Comparison of ENCODE assay signal across 1 cellular context in the genomic region with DNA sequence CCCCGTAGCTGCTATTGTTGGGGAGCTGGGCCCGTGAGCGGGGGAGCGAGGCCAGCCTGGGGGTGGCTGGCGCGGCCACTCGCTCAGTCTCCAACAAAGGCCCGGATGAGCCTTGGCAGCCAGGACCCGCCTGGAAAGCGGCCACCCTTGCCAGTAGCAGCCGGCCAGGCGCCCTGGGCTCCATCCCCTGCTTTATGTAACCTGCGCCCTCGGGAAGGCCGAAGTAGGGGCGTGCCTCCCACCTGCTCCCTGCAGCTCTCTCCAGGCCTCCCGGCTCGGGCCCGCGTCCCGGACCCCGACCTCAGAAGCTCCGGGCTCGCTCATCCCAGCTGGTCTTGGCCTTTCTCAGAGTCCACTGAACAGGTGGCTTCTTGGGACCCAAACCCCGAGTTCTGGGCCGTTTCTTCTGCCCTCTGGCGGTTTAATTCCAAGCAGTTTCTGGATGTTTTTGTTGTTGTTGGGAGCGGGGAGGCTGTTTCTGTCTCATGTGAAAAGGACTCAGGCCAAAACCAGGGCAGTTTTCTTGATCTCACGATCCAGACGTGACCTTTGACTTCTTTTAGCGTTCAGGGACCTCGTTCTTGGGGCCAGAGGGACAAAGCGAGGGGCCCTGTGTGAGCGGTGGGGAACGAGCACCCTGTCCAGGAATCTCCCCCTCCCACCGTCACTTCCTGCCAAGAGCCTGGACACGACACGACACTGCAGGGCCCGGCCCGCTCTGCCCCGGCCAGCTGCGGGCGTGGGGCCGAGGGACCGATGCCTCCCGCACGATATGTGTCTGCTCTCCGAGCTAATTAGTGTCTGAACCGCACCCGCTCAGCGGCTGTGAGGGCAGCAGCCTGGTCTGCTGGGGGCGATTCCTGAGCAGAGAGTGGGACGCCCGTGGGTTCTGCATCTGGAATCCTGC.
TF ChIP-seq lines count a peak whose summit lies in the region.

No MANE protein-coding gene starts in this region.

TF ChIP-seq in HEK293, 187 proteins besides CTCF, POLR2A, EP300 and RAD21 (continued from another document):
- TF ChIP-seq, protein P1, sequence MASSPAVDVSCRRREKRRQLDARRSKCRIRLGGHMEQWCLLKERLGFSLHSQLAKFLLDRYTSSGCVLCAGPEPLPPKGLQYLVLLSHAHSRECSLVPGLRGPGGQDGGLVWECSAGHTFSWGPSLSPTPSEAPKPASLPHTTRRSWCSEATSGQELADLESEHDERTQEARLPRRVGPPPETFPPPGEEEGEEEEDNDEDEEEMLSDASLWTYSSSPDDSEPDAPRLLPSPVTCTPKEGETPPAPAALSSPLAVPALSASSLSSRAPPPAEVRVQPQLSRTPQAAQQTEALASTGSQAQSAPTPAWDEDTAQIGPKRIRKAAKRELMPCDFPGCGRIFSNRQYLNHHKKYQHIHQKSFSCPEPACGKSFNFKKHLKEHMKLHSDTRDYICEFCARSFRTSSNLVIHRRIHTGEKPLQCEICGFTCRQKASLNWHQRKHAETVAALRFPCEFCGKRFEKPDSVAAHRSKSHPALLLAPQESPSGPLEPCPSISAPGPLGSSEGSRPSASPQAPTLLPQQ (tag by site-specific recombination; IDR thresholded peaks at IDR 0.05): 0 out of 2 replicates have a peak, but pooled peaks have one; percentile 20
- TF ChIP-seq ZFP3 (tag by site-specific recombination; IDR thresholded peaks at IDR 0.05; ENCODE audit: low read depth): no peak
- TF ChIP-seq ZNF2 (tag by site-specific recombination; IDR thresholded peaks at IDR 0.05): no peak
- TF ChIP-seq, protein P2, sequence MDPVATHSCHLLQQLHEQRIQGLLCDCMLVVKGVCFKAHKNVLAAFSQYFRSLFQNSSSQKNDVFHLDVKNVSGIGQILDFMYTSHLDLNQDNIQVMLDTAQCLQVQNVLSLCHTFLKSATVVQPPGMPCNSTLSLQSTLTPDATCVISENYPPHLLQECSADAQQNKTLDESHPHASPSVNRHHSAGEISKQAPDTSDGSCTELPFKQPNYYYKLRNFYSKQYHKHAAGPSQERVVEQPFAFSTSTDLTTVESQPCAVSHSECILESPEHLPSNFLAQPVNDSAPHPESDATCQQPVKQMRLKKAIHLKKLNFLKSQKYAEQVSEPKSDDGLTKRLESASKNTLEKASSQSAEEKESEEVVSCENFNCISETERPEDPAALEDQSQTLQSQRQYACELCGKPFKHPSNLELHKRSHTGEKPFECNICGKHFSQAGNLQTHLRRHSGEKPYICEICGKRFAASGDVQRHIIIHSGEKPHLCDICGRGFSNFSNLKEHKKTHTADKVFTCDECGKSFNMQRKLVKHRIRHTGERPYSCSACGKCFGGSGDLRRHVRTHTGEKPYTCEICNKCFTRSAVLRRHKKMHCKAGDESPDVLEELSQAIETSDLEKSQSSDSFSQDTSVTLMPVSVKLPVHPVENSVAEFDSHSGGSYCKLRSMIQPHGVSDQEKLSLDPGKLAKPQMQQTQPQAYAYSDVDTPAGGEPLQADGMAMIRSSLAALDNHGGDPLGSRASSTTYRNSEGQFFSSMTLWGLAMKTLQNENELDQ (tag by site-specific recombination; IDR thresholded peaks at IDR 0.05; ENCODE audit: low read depth): no peak
- no peak for TF ChIP-seq IKZF3 (tag by site-specific recombination; IDR thresholded peaks at IDR 0.05)
- TF ChIP-seq, protein P3, sequence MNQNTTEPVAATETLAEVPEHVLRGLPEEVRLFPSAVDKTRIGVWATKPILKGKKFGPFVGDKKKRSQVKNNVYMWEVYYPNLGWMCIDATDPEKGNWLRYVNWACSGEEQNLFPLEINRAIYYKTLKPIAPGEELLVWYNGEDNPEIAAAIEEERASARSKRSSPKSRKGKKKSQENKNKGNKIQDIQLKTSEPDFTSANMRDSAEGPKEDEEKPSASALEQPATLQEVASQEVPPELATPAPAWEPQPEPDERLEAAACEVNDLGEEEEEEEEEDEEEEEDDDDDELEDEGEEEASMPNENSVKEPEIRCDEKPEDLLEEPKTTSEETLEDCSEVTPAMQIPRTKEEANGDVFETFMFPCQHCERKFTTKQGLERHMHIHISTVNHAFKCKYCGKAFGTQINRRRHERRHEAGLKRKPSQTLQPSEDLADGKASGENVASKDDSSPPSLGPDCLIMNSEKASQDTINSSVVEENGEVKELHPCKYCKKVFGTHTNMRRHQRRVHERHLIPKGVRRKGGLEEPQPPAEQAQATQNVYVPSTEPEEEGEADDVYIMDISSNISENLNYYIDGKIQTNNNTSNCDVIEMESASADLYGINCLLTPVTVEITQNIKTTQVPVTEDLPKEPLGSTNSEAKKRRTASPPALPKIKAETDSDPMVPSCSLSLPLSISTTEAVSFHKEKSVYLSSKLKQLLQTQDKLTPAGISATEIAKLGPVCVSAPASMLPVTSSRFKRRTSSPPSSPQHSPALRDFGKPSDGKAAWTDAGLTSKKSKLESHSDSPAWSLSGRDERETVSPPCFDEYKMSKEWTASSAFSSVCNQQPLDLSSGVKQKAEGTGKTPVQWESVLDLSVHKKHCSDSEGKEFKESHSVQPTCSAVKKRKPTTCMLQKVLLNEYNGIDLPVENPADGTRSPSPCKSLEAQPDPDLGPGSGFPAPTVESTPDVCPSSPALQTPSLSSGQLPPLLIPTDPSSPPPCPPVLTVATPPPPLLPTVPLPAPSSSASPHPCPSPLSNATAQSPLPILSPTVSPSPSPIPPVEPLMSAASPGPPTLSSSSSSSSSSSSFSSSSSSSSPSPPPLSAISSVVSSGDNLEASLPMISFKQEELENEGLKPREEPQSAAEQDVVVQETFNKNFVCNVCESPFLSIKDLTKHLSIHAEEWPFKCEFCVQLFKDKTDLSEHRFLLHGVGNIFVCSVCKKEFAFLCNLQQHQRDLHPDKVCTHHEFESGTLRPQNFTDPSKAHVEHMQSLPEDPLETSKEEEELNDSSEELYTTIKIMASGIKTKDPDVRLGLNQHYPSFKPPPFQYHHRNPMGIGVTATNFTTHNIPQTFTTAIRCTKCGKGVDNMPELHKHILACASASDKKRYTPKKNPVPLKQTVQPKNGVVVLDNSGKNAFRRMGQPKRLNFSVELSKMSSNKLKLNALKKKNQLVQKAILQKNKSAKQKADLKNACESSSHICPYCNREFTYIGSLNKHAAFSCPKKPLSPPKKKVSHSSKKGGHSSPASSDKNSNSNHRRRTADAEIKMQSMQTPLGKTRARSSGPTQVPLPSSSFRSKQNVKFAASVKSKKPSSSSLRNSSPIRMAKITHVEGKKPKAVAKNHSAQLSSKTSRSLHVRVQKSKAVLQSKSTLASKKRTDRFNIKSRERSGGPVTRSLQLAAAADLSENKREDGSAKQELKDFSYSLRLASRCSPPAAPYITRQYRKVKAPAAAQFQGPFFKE (tag by site-specific recombination; IDR thresholded peaks at IDR 0.05; ENCODE audit: borderline replicate concordance): no peak
- peak; percentile 57 for TF ChIP-seq ZBTB8A (tag by site-specific recombination; IDR thresholded peaks at IDR 0.05)
- no peak for TF ChIP-seq ZNF555 (tag by site-specific recombination; conservative IDR thresholded peaks at IDR 0.05)
- TF ChIP-seq KLF9 (tag by site-specific recombination; IDR thresholded peaks at IDR 0.05; ENCODE audit: low read depth): 0 out of 2 replicates have a peak, but pooled peaks have one; percentile 43
- 0 out of 2 replicates have a peak, but pooled peaks have one; percentile 27 for TF ChIP-seq ZXDB (tag by site-specific recombination; IDR thresholded peaks at IDR 0.05)
- no peak for TF ChIP-seq ZNF677 (tag by site-specific recombination; IDR thresholded peaks at IDR 0.05)
- no peak for TF ChIP-seq REPIN1 (tag by site-specific recombination; IDR thresholded peaks at IDR 0.05; ENCODE audit: low read depth)
- no peak for TF ChIP-seq ZNF138 (tag by site-specific recombination; IDR thresholded peaks at IDR 0.05; ENCODE audit: borderline replicate concordance)
- no peak for TF ChIP-seq TRIM28 (IDR thresholded peaks at IDR 0.05; ENCODE audit: borderline replicate concordance, low read length)
- no peak for TF ChIP-seq ZNF155 (tag by site-specific recombination; IDR thresholded peaks at IDR 0.05)
- TF ChIP-seq, protein P4, sequence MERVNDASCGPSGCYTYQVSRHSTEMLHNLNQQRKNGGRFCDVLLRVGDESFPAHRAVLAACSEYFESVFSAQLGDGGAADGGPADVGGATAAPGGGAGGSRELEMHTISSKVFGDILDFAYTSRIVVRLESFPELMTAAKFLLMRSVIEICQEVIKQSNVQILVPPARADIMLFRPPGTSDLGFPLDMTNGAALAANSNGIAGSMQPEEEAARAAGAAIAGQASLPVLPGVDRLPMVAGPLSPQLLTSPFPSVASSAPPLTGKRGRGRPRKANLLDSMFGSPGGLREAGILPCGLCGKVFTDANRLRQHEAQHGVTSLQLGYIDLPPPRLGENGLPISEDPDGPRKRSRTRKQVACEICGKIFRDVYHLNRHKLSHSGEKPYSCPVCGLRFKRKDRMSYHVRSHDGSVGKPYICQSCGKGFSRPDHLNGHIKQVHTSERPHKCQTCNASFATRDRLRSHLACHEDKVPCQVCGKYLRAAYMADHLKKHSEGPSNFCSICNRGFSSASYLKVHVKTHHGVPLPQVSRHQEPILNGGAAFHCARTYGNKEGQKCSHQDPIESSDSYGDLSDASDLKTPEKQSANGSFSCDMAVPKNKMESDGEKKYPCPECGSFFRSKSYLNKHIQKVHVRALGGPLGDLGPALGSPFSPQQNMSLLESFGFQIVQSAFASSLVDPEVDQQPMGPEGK (tag by site-specific recombination; IDR thresholded peaks at IDR 0.05): peak; percentile 9
- no peak for TF ChIP-seq FEZF1 (tag by site-specific recombination; IDR thresholded peaks at IDR 0.05)
- 0 out of 2 replicates have a peak, but pooled peaks have one; percentile 5 for TF ChIP-seq SP3 (tag by site-specific recombination; IDR thresholded peaks at IDR 0.05)
- TF ChIP-seq GLIS2 (tag by site-specific recombination; IDR thresholded peaks at IDR 0.05): peak; percentile 59; the same call in 1 of the 2 replicates
- peak; percentile 77 for TF ChIP-seq ZNF335 (tag by site-specific recombination; conservative IDR thresholded peaks at IDR 0.05)
- no peak for TF ChIP-seq ZNF404 (tag by site-specific recombination; IDR thresholded peaks at IDR 0.05)
- TF ChIP-seq ZNF211 (tag by site-specific recombination; IDR thresholded peaks at IDR 0.05; ENCODE audit: low read depth): no peak
- TF ChIP-seq ZNF660 (tag by site-specific recombination; IDR thresholded peaks at IDR 0.05): peak; percentile 51; the same call in 1 of the 2 replicates
- no peak for TF ChIP-seq ZNF548 (tag by site-specific recombination; IDR thresholded peaks at IDR 0.05)
- peak; percentile 10; the same call in 1 of the 2 replicates for TF ChIP-seq KLF1 (tag by site-specific recombination; IDR thresholded peaks at IDR 0.05)
- no peak for TF ChIP-seq KLF16 (tag by site-specific recombination; IDR thresholded peaks at IDR 0.05)
- TF ChIP-seq ZNF16 (tag by site-specific recombination; IDR thresholded peaks at IDR 0.05; ENCODE audit: low read depth): no peak
- TF ChIP-seq, protein P5, sequence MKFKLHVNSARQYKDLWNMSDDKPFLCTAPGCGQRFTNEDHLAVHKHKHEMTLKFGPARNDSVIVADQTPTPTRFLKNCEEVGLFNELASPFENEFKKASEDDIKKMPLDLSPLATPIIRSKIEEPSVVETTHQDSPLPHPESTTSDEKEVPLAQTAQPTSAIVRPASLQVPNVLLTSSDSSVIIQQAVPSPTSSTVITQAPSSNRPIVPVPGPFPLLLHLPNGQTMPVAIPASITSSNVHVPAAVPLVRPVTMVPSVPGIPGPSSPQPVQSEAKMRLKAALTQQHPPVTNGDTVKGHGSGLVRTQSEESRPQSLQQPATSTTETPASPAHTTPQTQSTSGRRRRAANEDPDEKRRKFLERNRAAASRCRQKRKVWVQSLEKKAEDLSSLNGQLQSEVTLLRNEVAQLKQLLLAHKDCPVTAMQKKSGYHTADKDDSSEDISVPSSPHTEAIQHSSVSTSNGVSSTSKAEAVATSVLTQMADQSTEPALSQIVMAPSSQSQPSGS (tag by site-specific recombination; IDR thresholded peaks at IDR 0.05; ENCODE audit: low read depth): no peak
- TF ChIP-seq HOXA7 (CRISPR knock-in tag; IDR thresholded peaks at IDR 0.05; ENCODE audit: borderline replicate concordance): no peak
- no peak for TF ChIP-seq SCRT1 (tag by site-specific recombination; IDR thresholded peaks at IDR 0.05; ENCODE audit: borderline replicate concordance)
- no peak for TF ChIP-seq ZNF274 (IDR thresholded peaks at IDR 0.05; ENCODE audit: low read length)
- TF ChIP-seq ZNF274 (tag by site-specific recombination; IDR thresholded peaks at IDR 0.05; ENCODE audit: borderline replicate concordance): no peak
- TF ChIP-seq, protein P6, sequence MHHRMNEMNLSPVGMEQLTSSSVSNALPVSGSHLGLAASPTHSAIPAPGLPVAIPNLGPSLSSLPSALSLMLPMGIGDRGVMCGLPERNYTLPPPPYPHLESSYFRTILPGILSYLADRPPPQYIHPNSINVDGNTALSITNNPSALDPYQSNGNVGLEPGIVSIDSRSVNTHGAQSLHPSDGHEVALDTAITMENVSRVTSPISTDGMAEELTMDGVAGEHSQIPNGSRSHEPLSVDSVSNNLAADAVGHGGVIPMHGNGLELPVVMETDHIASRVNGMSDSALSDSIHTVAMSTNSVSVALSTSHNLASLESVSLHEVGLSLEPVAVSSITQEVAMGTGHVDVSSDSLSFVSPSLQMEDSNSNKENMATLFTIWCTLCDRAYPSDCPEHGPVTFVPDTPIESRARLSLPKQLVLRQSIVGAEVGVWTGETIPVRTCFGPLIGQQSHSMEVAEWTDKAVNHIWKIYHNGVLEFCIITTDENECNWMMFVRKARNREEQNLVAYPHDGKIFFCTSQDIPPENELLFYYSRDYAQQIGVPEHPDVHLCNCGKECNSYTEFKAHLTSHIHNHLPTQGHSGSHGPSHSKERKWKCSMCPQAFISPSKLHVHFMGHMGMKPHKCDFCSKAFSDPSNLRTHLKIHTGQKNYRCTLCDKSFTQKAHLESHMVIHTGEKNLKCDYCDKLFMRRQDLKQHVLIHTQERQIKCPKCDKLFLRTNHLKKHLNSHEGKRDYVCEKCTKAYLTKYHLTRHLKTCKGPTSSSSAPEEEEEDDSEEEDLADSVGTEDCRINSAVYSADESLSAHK (tag by site-specific recombination; IDR thresholded peaks at IDR 0.05): peak; percentile 97
- no peak for TF ChIP-seq WT1 (tag by site-specific recombination; IDR thresholded peaks at IDR 0.05)
- peak; percentile 32 for TF ChIP-seq GLIS1 (tag by site-specific recombination; IDR thresholded peaks at IDR 0.05)
- TF ChIP-seq, protein P7, sequence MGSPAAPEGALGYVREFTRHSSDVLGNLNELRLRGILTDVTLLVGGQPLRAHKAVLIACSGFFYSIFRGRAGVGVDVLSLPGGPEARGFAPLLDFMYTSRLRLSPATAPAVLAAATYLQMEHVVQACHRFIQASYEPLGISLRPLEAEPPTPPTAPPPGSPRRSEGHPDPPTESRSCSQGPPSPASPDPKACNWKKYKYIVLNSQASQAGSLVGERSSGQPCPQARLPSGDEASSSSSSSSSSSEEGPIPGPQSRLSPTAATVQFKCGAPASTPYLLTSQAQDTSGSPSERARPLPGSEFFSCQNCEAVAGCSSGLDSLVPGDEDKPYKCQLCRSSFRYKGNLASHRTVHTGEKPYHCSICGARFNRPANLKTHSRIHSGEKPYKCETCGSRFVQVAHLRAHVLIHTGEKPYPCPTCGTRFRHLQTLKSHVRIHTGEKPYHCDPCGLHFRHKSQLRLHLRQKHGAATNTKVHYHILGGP (tag by site-specific recombination; IDR thresholded peaks at IDR 0.05): no peak
- no peak for TF ChIP-seq ZNF473 (tag by site-specific recombination; IDR thresholded peaks at IDR 0.05)
- TF ChIP-seq, protein P8, sequence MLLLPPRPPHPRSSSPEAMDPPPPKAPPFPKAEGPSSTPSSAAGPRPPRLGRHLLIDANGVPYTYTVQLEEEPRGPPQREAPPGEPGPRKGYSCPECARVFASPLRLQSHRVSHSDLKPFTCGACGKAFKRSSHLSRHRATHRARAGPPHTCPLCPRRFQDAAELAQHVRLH (tag by site-specific recombination; IDR thresholded peaks at IDR 0.05): no peak
- no peak for TF ChIP-seq SALL2 (tag by site-specific recombination; IDR thresholded peaks at IDR 0.05; ENCODE audit: borderline replicate concordance)
- TF ChIP-seq ZFP37 (tag by site-specific recombination; IDR thresholded peaks at IDR 0.05): no peak
